ENCODE assay signal across 8 cellular contexts in the genomic region with DNA sequence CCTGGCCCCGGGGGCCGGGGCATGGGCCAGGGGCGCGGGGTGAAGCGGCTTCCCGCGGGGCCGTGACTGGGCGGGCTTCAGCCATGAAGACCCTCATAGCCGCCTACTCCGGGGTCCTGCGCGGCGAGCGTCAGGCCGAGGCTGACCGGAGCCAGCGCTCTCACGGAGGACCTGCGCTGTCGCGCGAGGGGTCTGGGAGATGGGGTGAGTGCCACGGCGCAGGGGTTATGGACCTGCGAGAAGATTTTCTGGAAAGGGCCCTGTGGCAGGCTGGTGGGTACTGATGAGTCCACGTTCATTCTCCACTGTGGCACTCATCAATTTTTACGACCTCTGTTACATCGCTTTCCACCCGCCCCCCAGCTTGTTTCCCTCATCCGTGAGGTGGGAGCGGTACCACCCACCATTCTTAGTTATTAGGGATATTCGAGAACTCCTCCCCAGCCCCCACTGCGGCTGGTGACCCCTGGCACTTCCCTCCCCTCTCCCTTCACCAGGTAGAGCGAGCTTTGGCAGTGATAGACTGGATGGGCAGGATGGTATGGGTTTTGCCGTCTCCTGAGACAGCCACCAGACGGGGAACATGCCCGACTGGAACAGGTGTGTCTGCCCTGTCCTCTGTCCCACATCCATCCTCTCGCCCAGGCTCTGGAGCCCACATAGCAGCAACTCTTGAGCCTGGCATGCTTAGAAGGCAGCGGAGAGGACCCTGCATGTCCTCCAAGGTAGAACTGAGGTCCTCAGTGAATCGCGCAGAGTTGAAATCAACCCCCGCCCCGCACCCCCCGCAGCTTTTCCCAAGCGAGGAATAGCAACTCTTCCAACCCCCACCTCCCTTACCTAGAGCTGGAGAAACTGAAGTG. TPM values are rescaled to one million over a fixed set of nuclear protein-coding genes. Genes with fewer than 3 reads are reported as not detected.
DNase-seq lines count a peak whose midpoint lies in the region; ATAC-seq and TF ChIP-seq lines count a peak whose summit lies in the region.

No MANE protein-coding gene starts in this region.

- ATAC-seq in GM19452 (IDR thresholded peaks at IDR 0.05; ENCODE audit: unreplicated experiment) (peak; percentile 4), Right ventricle myocardium superior (ENCODE audit: poor library complexity) (peak; percentile 16), GM21526 (IDR thresholded peaks at IDR 0.05; ENCODE audit: low FRiP score, unreplicated experiment) (no peak), HG03378 (IDR thresholded peaks at IDR 0.05; ENCODE audit: unreplicated experiment) (no peak), HG03571 (IDR thresholded peaks at IDR 0.05; ENCODE audit: unreplicated experiment) (no peak)

- peak overlapping the region; percentile 54 for H3K4me3 ChIP-seq in SU-DHL-6 (ENCODE audit: insufficient read depth, low read length, poor library complexity, severe bottlenecking)
- peak overlapping the region; percentile 25 to 54 (median 48) for H3K4me3 ChIP-seq in sigmoid colon

- H3K9me2 ChIP-seq in SU-DHL-6 (replicated peaks; ENCODE audit: insufficient read depth, low read length), result no peaks in the 10 kb centered on the region

- H3K79me2 ChIP-seq in SU-DHL-6 (ENCODE audit: insufficient read depth, low read length), result no peaks in the 10 kb centered on the region

- TF ChIP-seq CTCF in SU-DHL-6 (IDR thresholded peaks at IDR 0.05; ENCODE audit: insufficient read depth, low read length, poor library complexity, severe bottlenecking) (no peak), sigmoid colon (IDR thresholded peaks at IDR 0.05) (no peak)

- no peaks in the 10 kb centered on the region for H3K27me3 ChIP-seq in SU-DHL-6 (ENCODE audit: low read length)
- peaks cover 0 to 3% (median 0%) of the 10 kb centered on the region in 3 donors for H3K27me3 ChIP-seq in sigmoid colon

- WGBS in sigmoid colon, 2 donors, result 16 to 17% methylated on average over 46 of the region's 46 CpGs

- TF ChIP-seq EP300 in sigmoid colon (IDR thresholded peaks at IDR 0.05), result no peak

- H3F3A ChIP-seq in SU-DHL-6 (ENCODE audit: insufficient read depth), result no peaks in the 10 kb centered on the region

- DNase-seq in Right ventricle myocardium superior, result no peak
- DNase-seq in sigmoid colon, result peak; percentile 63
- no peak for DNase-seq in GDM1 (lab: John Stamatoyannopoulos, UW)

- H4K20me1 ChIP-seq in SU-DHL-6 (ENCODE audit: low read depth, low read length), result no peaks in the 10 kb centered on the region

- peak overlapping the region; percentile 60 for H3K4me2 ChIP-seq in SU-DHL-6 (ENCODE audit: low read depth, low read length, poor library complexity, severe bottlenecking)

- peaks cover 0 to 20% (median 19%) of the 10 kb centered on the region in 4 donors for H3K4me1 ChIP-seq in sigmoid colon

- H3K36me3 ChIP-seq in SU-DHL-6 (ENCODE audit: low read length) (no peaks in the 10 kb centered on the region), sigmoid colon (no peaks in the 10 kb centered on the region)

- no peak for TF ChIP-seq POLR2A in sigmoid colon (IDR thresholded peaks at IDR 0.05)

- no peaks in the 10 kb centered on the region for H3K9me3 ChIP-seq in SU-DHL-6 (ENCODE audit: insufficient read depth, low read length)
- H3K9me3 ChIP-seq in sigmoid colon, result no peaks in the 10 kb centered on the region

- intact Hi-C loops in Right ventricle myocardium superior (cut with DNase I), result loop anchor here (10.0 kb wide), 1 partner anchor 54 kb away; a partner anchor contains a TSS
- intact Hi-C loops in sigmoid colon (cut with DNase I), result loop anchor here (5.0 kb wide), 2 partner anchors 57 to 222 kb away; no protein-coding TSS in a partner anchor

- peak overlapping the region; percentile 58 for H3K9ac ChIP-seq in SU-DHL-6 (ENCODE audit: low read length)

- H3K27ac ChIP-seq in SU-DHL-6 (ENCODE audit: low read depth, low read length) (no peak overlapping the region), sigmoid colon (peak overlapping the region in 1 of 4 donors; percentile 29)

- peak overlapping the region; percentile 79 for H2AFZ ChIP-seq in SU-DHL-6 (ENCODE audit: low read depth, low read length, severe bottlenecking)

RNA-seq across cellular contexts. Expression of a gene that starts 0.6 kb away (rescaled TPM):
- total RNA-seq in Right ventricle myocardium superior (20.7 TPM), sigmoid colon (10 to 100 TPM in 1 of 4 donors, 1 to 10 TPM in 1, under 1 TPM in 2; 0.55 to 20.3 (median 0.92) TPM)
- polyA plus RNA-seq in sigmoid colon, result 10 to 100 TPM in 1 of 3 donors, 1 to 10 TPM in 2; 1.2 to 16.5 (median 3.6) TPM

RNA-seq across cellular contexts. Expression of a gene that starts 45.9 kb away (rescaled TPM):
- total RNA-seq in Right ventricle myocardium superior (14.7 TPM), sigmoid colon (10 to 100 TPM; 29.3 to 43.2 (median 35.6) TPM)
- polyA plus RNA-seq in sigmoid colon, result 10 to 100 TPM in 1 of 3 donors, 1 to 10 TPM in 2; 4.9 to 10.8 (median 6.6) TPM

RNA-seq across cellular contexts. Expression of a gene that starts 51.5 kb away (rescaled TPM):
- total RNA-seq in Right ventricle myocardium superior (0.13 TPM), sigmoid colon (under 1 TPM in 1 of 4 donors, not detected in 3; 0.36 TPM)
- 10 to 100 TPM; 26.4 to 98.5 (median 28.2) TPM for polyA plus RNA-seq in sigmoid colon

Comparison
In these comparisons a context has a peak if more than half of its experiments do, and no peak if none do; other contexts are left out.
1. ATAC-seq: peak in GM19452 (single experiment) and Right ventricle myocardium superior (single experiment); none in GM21526 (single experiment), HG03378 (single experiment) and HG03571 (single experiment).